9 cellular contexts compared by ENCODE assay signal in the genomic region with DNA sequence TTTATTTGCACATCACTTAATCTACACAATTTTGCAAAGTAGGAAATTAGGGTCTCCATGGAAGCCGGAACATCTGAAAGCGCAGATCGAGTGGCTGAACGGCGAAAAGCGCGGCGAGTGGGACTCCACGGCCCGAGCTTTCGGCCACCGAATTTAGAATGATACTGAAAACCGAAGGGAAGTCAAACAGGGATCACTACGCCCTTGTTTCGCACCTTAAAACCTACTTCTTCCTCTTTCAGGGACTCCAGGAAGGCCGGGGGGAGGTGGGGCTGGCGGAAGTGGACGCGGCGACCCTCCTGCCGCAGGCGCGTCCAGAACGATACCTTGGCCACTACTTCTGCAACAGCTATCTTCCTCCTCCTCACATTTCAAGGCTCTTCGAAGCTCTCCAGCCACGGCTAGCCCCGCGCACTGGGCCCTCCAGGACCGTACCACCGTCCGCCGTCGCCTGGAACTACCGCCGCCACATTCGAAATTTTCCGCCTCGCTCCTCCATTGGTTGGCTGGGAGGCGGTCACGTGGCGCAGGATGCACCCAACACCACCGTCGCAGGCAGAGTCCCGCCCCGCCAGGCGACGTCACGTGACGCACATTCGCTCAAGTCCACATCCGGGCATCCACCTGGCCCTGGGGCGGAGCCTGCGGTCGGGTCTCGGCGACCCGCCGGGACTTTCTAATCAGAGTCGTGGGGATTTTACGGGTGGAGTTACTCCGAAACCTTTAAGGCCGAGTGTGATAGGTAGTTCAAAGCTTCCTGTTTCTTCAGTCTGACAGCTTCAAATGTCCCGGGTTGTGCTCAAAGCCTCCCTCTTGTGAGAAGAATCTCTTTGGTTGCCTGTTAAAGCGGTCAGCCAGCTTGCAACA. TPM values are rescaled to one million over a fixed set of nuclear protein-coding genes. Genes with fewer than 3 reads are reported as not detected.
A peak's percentile ranks its signal among the peaks of the same experiment; 100 is the strongest.
DNase-seq lines count a peak whose midpoint lies in the region; ATAC-seq lines count a peak whose summit lies in the region.
"Had no signal": no experiment of that assay in that cellular context is flagged by ENCODE, and none has a peak within 500 bp of the region (broad histone marks: within the 10 kb centered on the region; RNA-seq: fewer than 3 reads in every experiment).

A gene (minus strand): TSS at position 474 of the 867 bp plus-strand sequence. CDS start 2,179 bp downstream, outside the sequence.

- H3K4me3 Mint-ChIP-seq in activated CD4-positive, alpha-beta T cell treated with anti-CD3 and anti-CD28 coated beads, Interleukin-2, amount 10 ng/mL, durations not matched to agents 24 days and 14 days: no peak within 1 kb of the TSS
- H3K4me3 Mint-ChIP-seq: stimulated activated naive CD8-positive, alpha-beta T cell treated with anti-CD3 and anti-CD28 coated beads, Interleukin-15, Interleukin-2, amounts not matched to agents 100 ng/mL and 50 ng/mL, for 24 hours had no signal

- ATAC-seq in GM19328 (IDR thresholded peaks at IDR 0.05; ENCODE audit: unreplicated experiment): peak; percentile 96
- peak; percentile 94 for ATAC-seq in HG03469 (IDR thresholded peaks at IDR 0.05; ENCODE audit: unreplicated experiment)

- peaks cover 14% of the 10 kb centered on the region for H3K36me3 Mint-ChIP-seq in activated CD4-positive, alpha-beta T cell treated with anti-CD3 and anti-CD28 coated beads, Interleukin-2, amount 10 ng/mL, durations not matched to agents 24 days and 14 days (ENCODE audit: low read depth)

- H3K9ac ChIP-seq in BLaER1 treated with 17β-estradiol and CSF1 and Interleukin-3, amounts not matched to agents 10 nM and 100 nM: peak within 1 kb of the TSS; percentile 85 to 90 (median 87)

- no peaks in the 10 kb centered on the region for H3K9me3 Mint-ChIP-seq in activated CD4-positive, alpha-beta T cell treated with anti-CD3 and anti-CD28 coated beads, Interleukin-2, amount 10 ng/mL, durations not matched to agents 24 days and 14 days
- H3K9me3 Mint-ChIP-seq: stimulated activated naive CD8-positive, alpha-beta T cell treated with anti-CD3 and anti-CD28 coated beads, Interleukin-15, Interleukin-2, amounts not matched to agents 100 ng/mL and 50 ng/mL, for 24 hours had no signal

- H3K27me3 Mint-ChIP-seq in activated CD4-positive, alpha-beta T cell treated with anti-CD3 and anti-CD28 coated beads, Interleukin-2, amount 10 ng/mL, durations not matched to agents 24 days and 14 days: no peaks in the 10 kb centered on the region
- H3K27me3 Mint-ChIP-seq: stimulated activated naive CD8-positive, alpha-beta T cell treated with anti-CD3 and anti-CD28 coated beads, Interleukin-15, Interleukin-2, amounts not matched to agents 100 ng/mL and 50 ng/mL, for 24 hours had no signal

- peaks cover 0 to 29% (median 26%) of the 10 kb centered on the region in 11 experiments; a peak in 16 of 22 replicates for H3K36me3 ChIP-seq in BLaER1 treated with 17β-estradiol and CSF1 and Interleukin-3, amounts not matched to agents 10 nM and 100 nM

- H3K4me2 ChIP-seq in BLaER1 treated with 17β-estradiol and CSF1 and Interleukin-3, amounts not matched to agents 10 nM and 100 nM: peak within 1 kb of the TSS; percentile 85 to 96 (median 87)

- intact Hi-C loops in activated CD4-positive, alpha-beta T cell treated with anti-CD3 and anti-CD28 coated beads, Interleukin-2, amount 10 ng/mL, durations not matched to agents 24 days and 14 days (cut with micrococcal nuclease): loop anchor here (1.0 to 5.0 kb wide), 7 partner anchors 81 to 299 kb away; a partner anchor contains a TSS

- H4K20me1 ChIP-seq in BLaER1 treated with 17β-estradiol and CSF1 and Interleukin-3, amounts not matched to agents 10 nM and 100 nM: no peaks in the 10 kb centered on the region

- H3K27ac Mint-ChIP-seq in activated CD4-positive, alpha-beta T cell treated with anti-CD3 and anti-CD28 coated beads, Interleukin-2, amount 10 ng/mL, durations not matched to agents 24 days and 14 days: no peak within 1 kb of the TSS
- H3K27ac Mint-ChIP-seq: stimulated activated naive CD8-positive, alpha-beta T cell treated with anti-CD3 and anti-CD28 coated beads, Interleukin-15, Interleukin-2, amounts not matched to agents 100 ng/mL and 50 ng/mL, for 24 hours had no signal

- H3K9me3 ChIP-seq in BLaER1 treated with 17β-estradiol and CSF1 and Interleukin-3, amounts not matched to agents 10 nM and 100 nM (replicated peaks in 1 of 11): no peaks in the 10 kb centered on the region

- peak within 1 kb of the TSS; percentile 70 to 89 (median 82) for H3K4me3 ChIP-seq in BLaER1 treated with 17β-estradiol and CSF1 and Interleukin-3, amounts not matched to agents 10 nM and 100 nM

- no peaks in the 10 kb centered on the region for H3K27me3 ChIP-seq in BLaER1 treated with 17β-estradiol and CSF1 and Interleukin-3, amounts not matched to agents 10 nM and 100 nM

- peaks cover 17% of the 10 kb centered on the region for H3K4me1 Mint-ChIP-seq in activated CD4-positive, alpha-beta T cell treated with anti-CD3 and anti-CD28 coated beads, Interleukin-2, amount 10 ng/mL, durations not matched to agents 24 days and 14 days

- DNase-seq in NCI-H526 treated with DMSO at 0.1 percent for 48 hours (lab: John Stamatoyannopoulos, UW) (peak; percentile 95), dedifferentiated amniotic fluid mesenchymal stem cell (ENCODE audit: extremely low spot score) (peak; percentile 97), left kidney (ENCODE audit: low read depth, low spot score) (peak; percentile 99)
- DNase-seq in activated CD4-positive, alpha-beta T cell treated with anti-CD3 and anti-CD28 coated beads, Interleukin-2, amount 10 ng/mL, durations not matched to agents 24 days and 14 days: peak; percentile 100
- peak; percentile 99 to 100 for DNase-seq in stimulated activated CD4-positive, alpha-beta T cell treated with anti-CD3 and anti-CD28 coated beads, Interleukin-2, amount 100 ng/mL, for 24 hours

- peak within 1 kb of the TSS; percentile 81 to 93 (median 89) for H3K27ac ChIP-seq in BLaER1 treated with 17β-estradiol and CSF1 and Interleukin-3, amounts not matched to agents 10 nM and 100 nM

- H3K4me1 ChIP-seq in BLaER1 treated with 17β-estradiol and CSF1 and Interleukin-3, amounts not matched to agents 10 nM and 100 nM: peaks cover 18 to 37% (median 24%) of the 10 kb centered on the region in 10 experiments

RNA-seq across cellular contexts. Expression of the gene that starts here (rescaled TPM):
- total RNA-seq in activated CD4-positive, alpha-beta T cell treated with anti-CD3 and anti-CD28 coated beads, Interleukin-2, amount 10 ng/mL, durations not matched to agents 24 days and 14 days: 20.0 and 23.6 TPM in 2 replicates

Comparison
In these comparisons a context has a peak if more than half of its experiments do, and no peak if none do; other contexts are left out.
1. Peak in every context shown above with its lines: DNase-seq, ATAC-seq, H3K4me3 ChIP-seq and H3K27ac ChIP-seq.